ENCODE assay signal across 18 cellular contexts in genomic region chr7:30880941-30881340, GRCh38.
"Had no signal": no experiment of that assay in that cellular context is flagged by ENCODE, and none has a peak within 500 bp of the region (broad histone marks: within the 10 kb centered on the region; RNA-seq: fewer than 3 reads in every experiment).

No MANE protein-coding gene starts in this region.

- H3K4me1 ChIP-seq: breast epithelium had no signal

- H3K4me3 ChIP-seq: ascending aorta, breast epithelium, lower lobe of right lung, right atrium auricular region, skin epidermis had no signal

- H3K36me3 ChIP-seq: breast epithelium had no signal

- H3K27me3 ChIP-seq: ascending aorta, breast epithelium, right atrium auricular region had no signal

- H3K9me3 ChIP-seq: ascending aorta, breast epithelium, lower lobe of right lung, right atrium auricular region had no signal

- DNase-seq: activated CD4-positive, alpha-beta memory T cell treated with anti-CD3 and anti-CD28 coated beads for 36 hours; activated CD4-positive, alpha-beta T cell treated with anti-CD3 and anti-CD28 coated beads for 36 hours; activated CD8-positive, alpha-beta memory T cell treated with anti-CD3 and anti-CD28 coated beads, Interleukin-2, amount 10 ng/mL, durations not matched to agents 7 days and 5 days; activated naive CD4-positive, alpha-beta T cell treated with anti-CD3 and anti-CD28 coated beads for 36 hours; activated T-cell treated with anti-CD3 and anti-CD28 coated beads, Interleukin-2, amount 50 U/mL, for 1 hour; cerebellar nuclear complex; cortex of kidney; effector CD4-positive, alpha-beta T cell; lower lobe of right lung; nephron progenitor cell; stimulated activated CD4-positive, alpha-beta T cell treated with anti-CD3 and anti-CD28 coated beads, Interleukin-4, amount 100 ng/mL, for 1 hour; stimulated activated naive CD8-positive, alpha-beta T cell treated with anti-CD3 and anti-CD28 coated beads, Interleukin-15, amount 100 ng/mL, for 72 hours; T-helper 2 cell had no signal

- H3K27ac ChIP-seq: ascending aorta, lower lobe of right lung, right atrium auricular region, skin epidermis had no signal

- ATAC-seq: activated CD4-positive, alpha-beta T cell treated with anti-CD3 and anti-CD28 coated beads for 36 hours; activated CD8-positive, alpha-beta memory T cell treated with anti-CD3 and anti-CD28 coated beads, Interleukin-2, amount 10 ng/mL, durations not matched to agents 7 days and 5 days; esophagus mucosa; stimulated activated naive CD8-positive, alpha-beta T cell treated with anti-CD3 and anti-CD28 coated beads, Interleukin-15, amount 100 ng/mL, for 72 hours had no signal
